Comparison of ENCODE assay signal across 1 cellular context in genomic region chr1:167629681-167630567, GRCh38.
A peak's percentile ranks its signal among the peaks of the same experiment; 100 is the strongest.
TF ChIP-seq lines count a peak whose summit lies in the region.

A gene with protein sequence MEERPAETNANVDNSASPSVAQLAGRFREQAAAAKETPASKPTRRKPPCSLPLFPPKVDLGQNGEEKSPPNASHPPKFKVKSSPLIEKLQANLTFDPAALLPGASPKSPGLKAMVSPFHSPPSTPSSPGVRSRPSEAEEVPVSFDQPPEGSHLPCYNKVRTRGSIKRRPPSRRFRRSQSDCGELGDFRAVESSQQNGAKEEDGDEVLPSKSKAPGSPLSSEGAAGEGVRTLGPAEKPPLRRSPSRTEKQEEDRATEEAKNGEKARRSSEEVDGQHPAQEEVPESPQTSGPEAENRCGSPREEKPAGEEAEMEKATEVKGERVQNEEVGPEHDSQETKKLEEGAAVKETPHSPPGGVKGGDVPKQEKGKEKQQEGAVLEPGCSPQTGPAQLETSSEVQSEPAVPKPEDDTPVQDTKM (plus strand): TSS chr1:167630232. CDS start chr1:167630424, 192 bp downstream.

TF ChIP-seq in K562, 482 proteins besides CTCF, POLR2A, EP300 and RAD21 (continued from another document and continues in another):
- TF ChIP-seq GTF2E2 (tag; IDR thresholded peaks at IDR 0.05) (peak; percentile 90), PRDM10 (IDR thresholded peaks at IDR 0.05; ENCODE audit: partially characterized antibody) (no peak), SMC3 (conservative IDR thresholded peaks at IDR 0.05; ENCODE audit: insufficient read depth, low read depth, low read length) (no peak), ZNF165 (CRISPR knock-in tag; IDR thresholded peaks at IDR 0.05; ENCODE audit: borderline replicate concordance) (no peak), TOE1 (IDR thresholded peaks at IDR 0.05; ENCODE audit: borderline replicate concordance) (peak; percentile 41; the same call in 1 of the 2 replicates), TOE1 (CRISPR knock-in tag; IDR thresholded peaks at IDR 0.05; ENCODE audit: borderline replicate concordance, low read depth) (no peak), NFE2L1 (tag; IDR thresholded peaks at IDR 0.05; ENCODE audit: borderline replicate concordance, low read depth) (0 out of 2 replicates have a peak, but pooled peaks have one; percentile 10), CTBP1 (IDR thresholded peaks at IDR 0.05; ENCODE audit: borderline replicate concordance) (peak; percentile 59; the same call in 1 of the 2 replicates), ZNF444 (CRISPR knock-in tag; IDR thresholded peaks at IDR 0.05) (no peak), CXXC5 (CRISPR knock-in tag; IDR thresholded peaks at IDR 0.05) (peak; percentile 68), ZNF263 (CRISPR knock-in tag; IDR thresholded peaks at IDR 0.05; ENCODE audit: borderline replicate concordance) (peak; percentile 96), ZBTB40 (IDR thresholded peaks at IDR 0.05) (peak; percentile 65; the same call in 1 of the 2 replicates), ZBTB40 (CRISPR knock-in tag; IDR thresholded peaks at IDR 0.05) (no peak), BRD4 (IDR thresholded peaks at IDR 0.05) (peak; percentile 75), TFAM (CRISPR knock-in tag; conservative IDR thresholded peaks at IDR 0.05) (no peak), ARID2 (IDR thresholded peaks at IDR 0.05) (0 out of 2 replicates have a peak, but pooled peaks have one; percentile 33), JUND (IDR thresholded peaks at IDR 0.05; ENCODE audit: borderline replicate concordance, low read depth, low read length) (0 out of 2 replicates have a peak, but pooled peaks have one; percentile 33), JUND (tag; IDR thresholded peaks at IDR 0.05; ENCODE audit: borderline replicate concordance, low read depth, low read length) (no peak; the same call in 2 of the 3 replicates), TEAD4 (IDR thresholded peaks at IDR 0.05; ENCODE audit: low read length) (0 out of 2 replicates have a peak, but pooled peaks have one; percentile 17), TEAD4 (CRISPR knock-in tag; IDR thresholded peaks at IDR 0.05; ENCODE audit: borderline replicate concordance) (no peak), MYBL2 (IDR thresholded peaks at IDR 0.05; ENCODE audit: low read depth) (no peak), MYBL2 (CRISPR knock-in tag; IDR thresholded peaks at IDR 0.05; ENCODE audit: borderline replicate concordance) (no peak), ZNF696 (CRISPR knock-in tag; conservative IDR thresholded peaks at IDR 0.05) (no peak), TCF7 (IDR thresholded peaks at IDR 0.05; ENCODE audit: borderline replicate concordance) (no peak), KDM1A (IDR thresholded peaks at IDR 0.05) (no peak; a peak in 1 of 4 replicates), ZBTB9 (CRISPR knock-in tag; IDR thresholded peaks at IDR 0.05) (peak; percentile 37; the same call in 1 of the 2 replicates), ZFP30 (CRISPR knock-in tag; IDR thresholded peaks at IDR 0.05; ENCODE audit: borderline replicate concordance) (no peak), MIER1 (IDR thresholded peaks at IDR 0.05; ENCODE audit: low read depth) (peak; percentile 75), POLR2AphosphoS2 (IDR thresholded peaks at IDR 0.05; ENCODE audit: low read length) (no peak; the same call in 1 of the 2 replicates), FOXJ2 (tag; IDR thresholded peaks at IDR 0.05) (no peak; the same call in 1 of the 2 replicates), ZNF282 (CRISPR knock-in tag; IDR thresholded peaks at IDR 0.05) (no peak), FOS (IDR thresholded peaks at IDR 0.05; ENCODE audit: extremely low read depth, insufficient read length) (no peak), LARP7 (IDR thresholded peaks at IDR 0.05) (peak; percentile 75), ETV1 (tag; conservative IDR thresholded peaks at IDR 0.05; ENCODE audit: low read depth) (no peak), MAFK (IDR thresholded peaks at IDR 0.05; ENCODE audit: low read length) (no peak), BMI1 (IDR thresholded peaks at IDR 0.05; ENCODE audit: low read length) (no peak), KHSRP (IDR thresholded peaks at IDR 0.05) (no peak), TARDBP (IDR thresholded peaks at IDR 0.05) (0 out of 2 replicates have a peak, but pooled peaks have one; percentile 26), ELF4 (CRISPR knock-in tag; IDR thresholded peaks at IDR 0.05) (0 out of 2 replicates have a peak, but pooled peaks have one; percentile 24), NR2C2 (CRISPR knock-in tag; IDR thresholded peaks at IDR 0.05) (0 out of 2 replicates have a peak, but pooled peaks have one; percentile 20), NR2C2 (tag; IDR thresholded peaks at IDR 0.05) (no peak; the same call in 1 of the 2 replicates), RBFOX2 (IDR thresholded peaks at IDR 0.05; ENCODE audit: low read depth, low read length) (peak; percentile 90), RBM14 (IDR thresholded peaks at IDR 0.05; ENCODE audit: borderline replicate concordance, insufficient read depth, low read depth, low read length) (no peak), HMGXB4 (CRISPR knock-in tag; IDR thresholded peaks at IDR 0.05) (no peak)
- TF ChIP-seq, protein P1, sequence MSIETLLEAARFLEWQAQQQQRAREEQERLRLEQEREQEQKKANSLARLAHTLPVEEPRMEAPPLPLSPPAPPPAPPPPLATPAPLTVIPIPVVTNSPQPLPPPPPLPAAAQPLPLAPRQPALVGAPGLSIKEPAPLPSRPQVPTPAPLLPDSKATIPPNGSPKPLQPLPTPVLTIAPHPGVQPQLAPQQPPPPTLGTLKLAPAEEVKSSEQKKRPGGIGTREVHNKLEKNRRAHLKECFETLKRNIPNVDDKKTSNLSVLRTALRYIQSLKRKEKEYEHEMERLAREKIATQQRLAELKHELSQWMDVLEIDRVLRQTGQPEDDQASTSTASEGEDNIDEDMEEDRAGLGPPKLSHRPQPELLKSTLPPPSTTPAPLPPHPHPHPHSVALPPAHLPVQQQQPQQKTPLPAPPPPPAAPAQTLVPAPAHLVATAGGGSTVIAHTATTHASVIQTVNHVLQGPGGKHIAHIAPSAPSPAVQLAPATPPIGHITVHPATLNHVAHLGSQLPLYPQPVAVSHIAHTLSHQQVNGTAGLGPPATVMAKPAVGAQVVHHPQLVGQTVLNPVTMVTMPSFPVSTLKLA (conservative IDR thresholded peaks at IDR 0.05), result no peak
- TF ChIP-seq, protein P2, sequence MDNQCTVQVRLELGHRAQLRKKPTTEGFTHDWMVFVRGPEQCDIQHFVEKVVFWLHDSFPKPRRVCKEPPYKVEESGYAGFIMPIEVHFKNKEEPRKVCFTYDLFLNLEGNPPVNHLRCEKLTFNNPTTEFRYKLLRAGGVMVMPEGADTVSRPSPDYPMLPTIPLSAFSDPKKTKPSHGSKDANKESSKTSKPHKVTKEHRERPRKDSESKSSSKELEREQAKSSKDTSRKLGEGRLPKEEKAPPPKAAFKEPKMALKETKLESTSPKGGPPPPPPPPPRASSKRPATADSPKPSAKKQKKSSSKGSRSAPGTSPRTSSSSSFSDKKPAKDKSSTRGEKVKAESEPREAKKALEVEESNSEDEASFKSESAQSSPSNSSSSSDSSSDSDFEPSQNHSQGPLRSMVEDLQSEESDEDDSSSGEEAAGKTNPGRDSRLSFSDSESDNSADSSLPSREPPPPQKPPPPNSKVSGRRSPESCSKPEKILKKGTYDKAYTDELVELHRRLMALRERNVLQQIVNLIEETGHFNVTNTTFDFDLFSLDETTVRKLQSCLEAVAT (IDR thresholded peaks at IDR 0.05), result peak; percentile 93 to 94
